In the genomic region with DNA sequence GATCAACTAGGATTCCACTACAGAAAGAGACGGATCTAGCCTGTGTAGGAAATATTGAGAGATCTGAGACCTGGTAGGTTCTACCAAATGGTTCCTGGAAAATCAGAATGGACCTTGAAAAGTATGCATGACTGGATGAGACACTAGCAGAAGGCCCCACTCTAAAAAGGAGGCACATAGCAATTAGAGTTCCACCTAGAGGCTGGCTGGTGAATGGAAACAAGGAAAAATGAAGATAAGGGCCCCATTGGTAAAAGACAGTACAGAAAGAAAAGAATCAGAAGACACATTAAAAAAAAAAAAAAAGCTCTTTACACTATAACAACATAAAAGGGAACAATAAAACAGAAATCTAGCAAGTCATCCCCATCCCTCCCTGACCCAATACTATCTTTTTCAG, we compare ENCODE assay signal across 12 cellular contexts.
A peak's percentile ranks its signal among the peaks of the same experiment; 100 is the strongest.
DNase-seq lines count a peak whose midpoint lies in the region; ATAC-seq and TF ChIP-seq lines count a peak whose summit lies in the region.
"Had no signal": no experiment of that assay in that cellular context is flagged by ENCODE, and none has a peak within 500 bp of the region (broad histone marks: within the 10 kb centered on the region; RNA-seq: fewer than 3 reads in every experiment).

No MANE protein-coding gene starts in this region.

- no peak overlapping the region for H3K27ac Mint-ChIP-seq in MCF 10A (ENCODE audit: low read depth, unreplicated experiment)

- no peaks in the 10 kb centered on the region for H3K9me2 ChIP-seq in OCI-LY7 (ENCODE audit: insufficient read depth, low read length)

- no peaks in the 10 kb centered on the region for H3K27me3 ChIP-seq in breast epithelium
- H3K27me3 ChIP-seq: esophagus muscularis mucosa, tibial nerve had no signal

- H3K4me1 ChIP-seq in breast epithelium (no peaks in the 10 kb centered on the region), OCI-LY7 (ENCODE audit: insufficient read depth, low read length, poor library complexity, severe bottlenecking) (no peaks in the 10 kb centered on the region)
- H3K4me1 ChIP-seq: esophagus muscularis mucosa had no signal

- BruUV-seq in MCF 10A (replicated peaks; lab: Mats Ljungman, UMichigan) (no TSS peak), OCI-LY7 (replicated peaks; lab: Mats Ljungman, UMichigan) (no TSS peak)

- H3K36me3 ChIP-seq in breast epithelium (no peaks in the 10 kb centered on the region), OCI-LY7 (ENCODE audit: insufficient read depth, low read length) (no peaks in the 10 kb centered on the region)
- H3K36me3 ChIP-seq: esophagus muscularis mucosa, tibial nerve had no signal

- H3K36me3 Mint-ChIP-seq in MCF 10A (ENCODE audit: insufficient read depth, unreplicated experiment): no peaks in the 10 kb centered on the region

- TF ChIP-seq CTCF in MCF 10A (IDR thresholded peaks at IDR 0.05; ENCODE audit: unreplicated experiment): no peak
- no peak for TF ChIP-seq CTCF in breast epithelium (IDR thresholded peaks at IDR 0.05)
- TF ChIP-seq CTCF in OCI-LY7 (conservative IDR thresholded peaks at IDR 0.05; ENCODE audit: low read length): peak; percentile 53
- peak; percentile 27 for TF ChIP-seq CTCF in fibroblast of villous mesenchyme (IDR thresholded peaks at IDR 0.05; ENCODE audit: insufficient read depth, low read depth, low read length)

- no peaks in the 10 kb centered on the region for H3K79me2 ChIP-seq in OCI-LY7 (ENCODE audit: insufficient read depth, low read depth, low read length)

- DNase-seq in MCF 10A (ENCODE audit: unreplicated experiment) (peak; percentile 38), breast epithelium (ENCODE audit: low spot score in 2 of 2) (no peak), OCI-LY7 (ENCODE audit: low spot score) (no peak), fibroblast of villous mesenchyme (ENCODE audit: low read depth) (no peak)
- no peak for DNase-seq in stimulated activated CD4-positive, alpha-beta T cell treated with anti-CD3 and anti-CD28 coated beads, Interleukin-12 subunit alpha, Interleukin-12 subunit beta, amount 100 ng/mL, for 4 hours
- DNase-seq: activated naive CD4-positive, alpha-beta T cell treated with anti-CD3 and anti-CD28 coated beads, Interleukin-2, amount 50 U/mL, for 16 hours; stimulated activated CD4-positive, alpha-beta T cell treated with anti-CD3 and anti-CD28 coated beads, Interleukin-4, amount 100 ng/mL, for 1 hour had no signal

- no peak overlapping the region for H3K4me2 ChIP-seq in OCI-LY7 (ENCODE audit: low read length)

- intact Hi-C loops in MCF 10A (cut with micrococcal nuclease) (loop anchor here (1.0 kb wide), 1 partner anchor 753 kb away; no protein-coding TSS in a partner anchor), breast epithelium (cut with DNase I; ENCODE audit: low total_unique reads) (no loop called here), OCI-LY7 (cut with micrococcal nuclease; ENCODE audit: unreplicated experiment) (no loop called here)

- no peaks in the 10 kb centered on the region for H3K9me3 Mint-ChIP-seq in MCF 10A (ENCODE audit: unreplicated experiment)

- no peaks in the 10 kb centered on the region for H4K20me1 ChIP-seq in OCI-LY7 (ENCODE audit: insufficient read depth, low read length)

- H3K4me1 Mint-ChIP-seq in MCF 10A (ENCODE audit: insufficient read depth, unreplicated experiment): no peaks in the 10 kb centered on the region

- H3K9me3 ChIP-seq in breast epithelium (no peaks in the 10 kb centered on the region), OCI-LY7 (ENCODE audit: low read length) (no peaks in the 10 kb centered on the region)
- H3K9me3 ChIP-seq: esophagus muscularis mucosa, tibial nerve had no signal

- H3K4me3 Mint-ChIP-seq in MCF 10A (ENCODE audit: unreplicated experiment): no peak overlapping the region

- H2AFZ ChIP-seq in OCI-LY7 (ENCODE audit: low read length): no peak overlapping the region

- CTCF ChIA-PET in MCF 10A (lab: Yijun Ruan, JAX) (interaction anchor here (0.6 to 1.4 kb wide), 4 partner anchors 8 to 780 kb away, joined by 3 to 4 read pairs (median 3); no protein-coding TSS in a partner anchor), OCI-LY7 (lab: Charles Lee; ENCODE audit: unreplicated experiment) (interaction anchor here (0.6 kb wide), 1 partner anchor 72 kb away, joined by 3 read pairs; no protein-coding TSS in a partner anchor)

- H3K27ac ChIP-seq in breast epithelium: no peak overlapping the region
- H3K27ac ChIP-seq in OCI-LY7 (ENCODE audit: low read depth, low read length, poor library complexity, severe bottlenecking): no peak overlapping the region
- H3K27ac ChIP-seq: esophagus muscularis mucosa, tibial nerve had no signal

- H3K4me3 ChIP-seq in breast epithelium: no peak overlapping the region
- H3K4me3 ChIP-seq in OCI-LY7 (ENCODE audit: low read depth, low read length, poor library complexity, severe bottlenecking): no peak overlapping the region
- no peak overlapping the region for H3K4me3 ChIP-seq in fibroblast of villous mesenchyme (ENCODE audit: low read depth, low read length)
- H3K4me3 ChIP-seq: esophagus muscularis mucosa, tibial nerve had no signal

- POLR2A ChIA-PET in MCF 10A (lab: Yijun Ruan, JAX) (no interaction called here), OCI-LY7 (lab: Charles Lee) (no interaction called here)

- no peak for ATAC-seq in GM21381 (IDR thresholded peaks at IDR 0.05; ENCODE audit: unreplicated experiment)
- no peak for ATAC-seq in GM21825 (IDR thresholded peaks at IDR 0.05; ENCODE audit: unreplicated experiment)
- ATAC-seq in HG02840 (IDR thresholded peaks at IDR 0.05; ENCODE audit: low FRiP score, unreplicated experiment): no peak

- no peaks in the 10 kb centered on the region for H3K27me3 Mint-ChIP-seq in MCF 10A (ENCODE audit: insufficient read depth, unreplicated experiment)

- no peak for TF ChIP-seq POLR2A in breast epithelium (IDR thresholded peaks at IDR 0.05)

Comparison
In these comparisons a context has a peak if more than half of its experiments do, and no peak if none do; other contexts are left out.
1. CTCF ChIP-seq: peak in OCI-LY7 (single experiment) and fibroblast of villous mesenchyme (single experiment); none in MCF 10A (single experiment) and breast epithelium (0 of 3).